Comparison of ENCODE assay signal across 2 cellular contexts in the genomic region with DNA sequence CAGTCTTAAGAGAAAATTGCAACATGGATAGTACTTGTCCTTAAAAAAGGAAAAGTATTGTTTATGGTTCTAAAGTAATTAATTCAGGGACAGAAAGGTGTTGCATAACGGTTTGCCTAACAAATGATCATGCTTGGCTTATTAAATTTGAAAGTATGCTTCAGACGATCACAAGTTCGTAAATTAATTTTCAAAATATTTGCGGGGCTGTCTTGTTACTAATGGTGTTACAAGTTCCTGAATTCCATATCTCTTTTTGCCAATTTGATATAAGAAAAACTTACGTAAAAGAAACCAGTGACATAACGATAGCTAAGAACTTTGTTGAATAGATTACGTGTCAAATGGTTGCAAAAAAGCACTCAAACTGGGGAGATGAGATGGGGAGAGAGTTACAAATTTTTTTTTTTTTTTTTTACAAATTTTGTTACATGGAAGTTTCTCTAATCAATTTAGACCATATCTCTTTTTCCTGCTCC.
TF ChIP-seq lines count a peak whose summit lies in the region.

No MANE protein-coding gene starts in this region.

TF ChIP-seq in SK-N-SH, 30 proteins besides CTCF, POLR2A, EP300 and RAD21 (continued from another document):
- TF ChIP-seq TAF1 (IDR thresholded peaks at IDR 0.05; ENCODE audit: borderline replicate concordance, low read depth, low read length) (no peak), CHD2 (IDR thresholded peaks at IDR 0.05; ENCODE audit: low read length, partially characterized antibody) (no peak)

TF ChIP-seq in SK-N-SH treated with all-trans-retinoic acid at 6 μM for 48 hours, 23 proteins besides CTCF, POLR2A, EP300 and RAD21:
- TF ChIP-seq, protein P1, sequence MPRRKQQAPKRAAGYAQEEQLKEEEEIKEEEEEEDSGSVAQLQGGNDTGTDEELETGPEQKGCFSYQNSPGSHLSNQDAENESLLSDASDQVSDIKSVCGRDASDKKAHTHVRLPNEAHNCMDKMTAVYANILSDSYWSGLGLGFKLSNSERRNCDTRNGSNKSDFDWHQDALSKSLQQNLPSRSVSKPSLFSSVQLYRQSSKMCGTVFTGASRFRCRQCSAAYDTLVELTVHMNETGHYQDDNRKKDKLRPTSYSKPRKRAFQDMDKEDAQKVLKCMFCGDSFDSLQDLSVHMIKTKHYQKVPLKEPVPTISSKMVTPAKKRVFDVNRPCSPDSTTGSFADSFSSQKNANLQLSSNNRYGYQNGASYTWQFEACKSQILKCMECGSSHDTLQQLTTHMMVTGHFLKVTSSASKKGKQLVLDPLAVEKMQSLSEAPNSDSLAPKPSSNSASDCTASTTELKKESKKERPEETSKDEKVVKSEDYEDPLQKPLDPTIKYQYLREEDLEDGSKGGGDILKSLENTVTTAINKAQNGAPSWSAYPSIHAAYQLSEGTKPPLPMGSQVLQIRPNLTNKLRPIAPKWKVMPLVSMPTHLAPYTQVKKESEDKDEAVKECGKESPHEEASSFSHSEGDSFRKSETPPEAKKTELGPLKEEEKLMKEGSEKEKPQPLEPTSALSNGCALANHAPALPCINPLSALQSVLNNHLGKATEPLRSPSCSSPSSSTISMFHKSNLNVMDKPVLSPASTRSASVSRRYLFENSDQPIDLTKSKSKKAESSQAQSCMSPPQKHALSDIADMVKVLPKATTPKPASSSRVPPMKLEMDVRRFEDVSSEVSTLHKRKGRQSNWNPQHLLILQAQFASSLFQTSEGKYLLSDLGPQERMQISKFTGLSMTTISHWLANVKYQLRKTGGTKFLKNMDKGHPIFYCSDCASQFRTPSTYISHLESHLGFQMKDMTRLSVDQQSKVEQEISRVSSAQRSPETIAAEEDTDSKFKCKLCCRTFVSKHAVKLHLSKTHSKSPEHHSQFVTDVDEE (CRISPR knock-in tag; IDR thresholded peaks at IDR 0.05), result no peak
- TF ChIP-seq, protein P2, sequence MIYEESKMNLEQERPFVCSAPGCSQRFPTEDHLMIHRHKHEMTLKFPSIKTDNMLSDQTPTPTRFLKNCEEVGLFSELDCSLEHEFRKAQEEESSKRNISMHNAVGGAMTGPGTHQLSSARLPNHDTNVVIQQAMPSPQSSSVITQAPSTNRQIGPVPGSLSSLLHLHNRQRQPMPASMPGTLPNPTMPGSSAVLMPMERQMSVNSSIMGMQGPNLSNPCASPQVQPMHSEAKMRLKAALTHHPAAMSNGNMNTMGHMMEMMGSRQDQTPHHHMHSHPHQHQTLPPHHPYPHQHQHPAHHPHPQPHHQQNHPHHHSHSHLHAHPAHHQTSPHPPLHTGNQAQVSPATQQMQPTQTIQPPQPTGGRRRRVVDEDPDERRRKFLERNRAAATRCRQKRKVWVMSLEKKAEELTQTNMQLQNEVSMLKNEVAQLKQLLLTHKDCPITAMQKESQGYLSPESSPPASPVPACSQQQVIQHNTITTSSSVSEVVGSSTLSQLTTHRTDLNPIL (CRISPR knock-in tag; IDR thresholded peaks at IDR 0.05; ENCODE audit: low read depth), result no peak
- no peak for TF ChIP-seq ESRRG (CRISPR knock-in tag; IDR thresholded peaks at IDR 0.05)
- no peak for TF ChIP-seq PPARA (CRISPR knock-in tag; IDR thresholded peaks at IDR 0.05; ENCODE audit: borderline replicate concordance)
- TF ChIP-seq GLIS3 (CRISPR knock-in tag; IDR thresholded peaks at IDR 0.05), result no peak
- TF ChIP-seq, protein P3, sequence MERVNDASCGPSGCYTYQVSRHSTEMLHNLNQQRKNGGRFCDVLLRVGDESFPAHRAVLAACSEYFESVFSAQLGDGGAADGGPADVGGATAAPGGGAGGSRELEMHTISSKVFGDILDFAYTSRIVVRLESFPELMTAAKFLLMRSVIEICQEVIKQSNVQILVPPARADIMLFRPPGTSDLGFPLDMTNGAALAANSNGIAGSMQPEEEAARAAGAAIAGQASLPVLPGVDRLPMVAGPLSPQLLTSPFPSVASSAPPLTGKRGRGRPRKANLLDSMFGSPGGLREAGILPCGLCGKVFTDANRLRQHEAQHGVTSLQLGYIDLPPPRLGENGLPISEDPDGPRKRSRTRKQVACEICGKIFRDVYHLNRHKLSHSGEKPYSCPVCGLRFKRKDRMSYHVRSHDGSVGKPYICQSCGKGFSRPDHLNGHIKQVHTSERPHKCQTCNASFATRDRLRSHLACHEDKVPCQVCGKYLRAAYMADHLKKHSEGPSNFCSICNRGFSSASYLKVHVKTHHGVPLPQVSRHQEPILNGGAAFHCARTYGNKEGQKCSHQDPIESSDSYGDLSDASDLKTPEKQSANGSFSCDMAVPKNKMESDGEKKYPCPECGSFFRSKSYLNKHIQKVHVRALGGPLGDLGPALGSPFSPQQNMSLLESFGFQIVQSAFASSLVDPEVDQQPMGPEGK (CRISPR knock-in tag; IDR thresholded peaks at IDR 0.05; ENCODE audit: borderline replicate concordance), result no peak
- no peak for TF ChIP-seq ZC3H10 (CRISPR knock-in tag; IDR thresholded peaks at IDR 0.05)
- no peak for TF ChIP-seq ZFP30 (CRISPR knock-in tag; IDR thresholded peaks at IDR 0.05)
- no peak for TF ChIP-seq ARNTL (CRISPR knock-in tag; IDR thresholded peaks at IDR 0.05; ENCODE audit: borderline replicate concordance, low read depth)
- no peak for TF ChIP-seq CSDC2 (CRISPR knock-in tag; IDR thresholded peaks at IDR 0.05)
- TF ChIP-seq, protein P4, sequence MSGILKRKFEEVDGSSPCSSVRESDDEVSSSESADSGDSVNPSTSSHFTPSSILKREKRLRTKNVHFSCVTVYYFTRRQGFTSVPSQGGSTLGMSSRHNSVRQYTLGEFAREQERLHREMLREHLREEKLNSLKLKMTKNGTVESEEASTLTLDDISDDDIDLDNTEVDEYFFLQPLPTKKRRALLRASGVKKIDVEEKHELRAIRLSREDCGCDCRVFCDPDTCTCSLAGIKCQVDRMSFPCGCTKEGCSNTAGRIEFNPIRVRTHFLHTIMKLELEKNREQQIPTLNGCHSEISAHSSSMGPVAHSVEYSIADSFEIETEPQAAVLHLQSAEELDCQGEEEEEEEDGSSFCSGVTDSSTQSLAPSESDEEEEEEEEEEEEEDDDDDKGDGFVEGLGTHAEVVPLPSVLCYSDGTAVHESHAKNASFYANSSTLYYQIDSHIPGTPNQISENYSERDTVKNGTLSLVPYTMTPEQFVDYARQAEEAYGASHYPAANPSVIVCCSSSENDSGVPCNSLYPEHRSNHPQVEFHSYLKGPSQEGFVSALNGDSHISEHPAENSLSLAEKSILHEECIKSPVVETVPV (CRISPR knock-in tag; IDR thresholded peaks at IDR 0.05), result no peak
- TF ChIP-seq, protein P5, sequence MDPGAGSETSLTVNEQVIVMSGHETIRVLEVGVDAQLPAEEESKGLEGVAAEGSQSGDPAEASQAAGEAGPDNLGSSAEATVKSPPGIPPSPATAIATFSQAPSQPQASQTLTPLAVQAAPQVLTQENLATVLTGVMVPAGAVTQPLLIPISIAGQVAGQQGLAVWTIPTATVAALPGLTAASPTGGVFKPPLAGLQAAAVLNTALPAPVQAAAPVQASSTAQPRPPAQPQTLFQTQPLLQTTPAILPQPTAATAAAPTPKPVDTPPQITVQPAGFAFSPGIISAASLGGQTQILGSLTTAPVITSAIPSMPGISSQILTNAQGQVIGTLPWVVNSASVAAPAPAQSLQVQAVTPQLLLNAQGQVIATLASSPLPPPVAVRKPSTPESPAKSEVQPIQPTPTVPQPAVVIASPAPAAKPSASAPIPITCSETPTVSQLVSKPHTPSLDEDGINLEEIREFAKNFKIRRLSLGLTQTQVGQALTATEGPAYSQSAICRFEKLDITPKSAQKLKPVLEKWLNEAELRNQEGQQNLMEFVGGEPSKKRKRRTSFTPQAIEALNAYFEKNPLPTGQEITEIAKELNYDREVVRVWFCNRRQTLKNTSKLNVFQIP (CRISPR knock-in tag; IDR thresholded peaks at IDR 0.05; ENCODE audit: borderline replicate concordance, low read depth), result no peak
- no peak for TF ChIP-seq ZNF565 (CRISPR knock-in tag; conservative IDR thresholded peaks at IDR 0.05; ENCODE audit: low read depth)
- no peak for TF ChIP-seq ZNF8 (CRISPR knock-in tag; IDR thresholded peaks at IDR 0.05)
- TF ChIP-seq TCF4 (CRISPR knock-in tag; IDR thresholded peaks at IDR 0.05; ENCODE audit: borderline replicate concordance), result no peak
- no peak for TF ChIP-seq ZNF70 (CRISPR knock-in tag; IDR thresholded peaks at IDR 0.05)
- TF ChIP-seq OSR1 (CRISPR knock-in tag; IDR thresholded peaks at IDR 0.05), result no peak
- no peak for TF ChIP-seq TOX (CRISPR knock-in tag; IDR thresholded peaks at IDR 0.05; ENCODE audit: borderline replicate concordance)
- no peak for TF ChIP-seq RARB (CRISPR knock-in tag; IDR thresholded peaks at IDR 0.05)
- no peak for TF ChIP-seq BACH2 (CRISPR knock-in tag; IDR thresholded peaks at IDR 0.05; ENCODE audit: borderline replicate concordance)
